11 cellular contexts compared by ENCODE assay signal in genomic region chr12:123478762-123479161, GRCh38. TPM values are rescaled to one million over a fixed set of nuclear protein-coding genes. Genes with fewer than 3 reads are reported as not detected.
A peak's percentile ranks its signal among the peaks of the same experiment; 100 is the strongest.
DNase-seq lines count a peak whose midpoint lies in the region; ATAC-seq, FAIRE-seq and TF ChIP-seq lines count a peak whose summit lies in the region.
"Had no signal": no experiment of that assay in that cellular context is flagged by ENCODE, and none has a peak within 500 bp of the region (broad histone marks: within the 10 kb centered on the region; RNA-seq: fewer than 3 reads in every experiment).

No MANE protein-coding gene starts in this region.

- H3K27me3 ChIP-seq in stomach smooth muscle (ENCODE audit: control insufficient read depth in 1 of 2, insufficient read depth in 2 of 2, low read length in 2 of 2), result no peaks in the 10 kb centered on the region
- H3K27me3 ChIP-seq in effector memory CD4-positive, alpha-beta T cell (replicated peaks; ENCODE audit: control insufficient read depth, insufficient read depth, low read length, poor library complexity, severe bottlenecking), result no peaks in the 10 kb centered on the region
- H3K27me3 ChIP-seq: neutrophil, Peyer's patch had no signal

- no peak for FAIRE-seq in kidney (lab: Jason Lieb, UNC)
- FAIRE-seq: D721Med had no signal

- H3K4me1 ChIP-seq in kidney (ENCODE audit: control insufficient read depth in 1 of 2, insufficient read depth in 1 of 2, low read depth in 1 of 2, low read length in 2 of 2) (peaks cover 16 to 18% of the 10 kb centered on the region in 2 donors), stomach smooth muscle (ENCODE audit: control insufficient read depth, insufficient read depth, low read length) (no peaks in the 10 kb centered on the region)
- peaks cover 8% of the 10 kb centered on the region for H3K4me1 ChIP-seq in effector memory CD4-positive, alpha-beta T cell (ENCODE audit: control insufficient read depth, insufficient read depth, low read length, poor library complexity, severe bottlenecking)

- no peak overlapping the region for H3K27ac Mint-ChIP-seq in activated naive CD8-positive, alpha-beta T cell treated with anti-CD3 and anti-CD28 coated beads, Interleukin-2, amount 50 U/mL, for 24 hours
- no peak overlapping the region for H3K27ac Mint-ChIP-seq in progenitor cell of endocrine pancreas

- intact Hi-C loops in kidney (cut with DNase I), result no loop called here

- peak overlapping the region; percentile 73 to 78 for H3K27ac ChIP-seq in kidney (ENCODE audit: low read depth in 2 of 2, low read length in 2 of 2)
- peak overlapping the region; percentile 37 for H3K27ac ChIP-seq in stomach smooth muscle (ENCODE audit: low read length)
- H3K27ac ChIP-seq in effector memory CD4-positive, alpha-beta T cell (ENCODE audit: insufficient read depth, low read length, poor library complexity, severe bottlenecking), result no peak overlapping the region
- H3K27ac ChIP-seq: neutrophil, Peyer's patch had no signal

- no peaks in the 10 kb centered on the region for H3K27me3 Mint-ChIP-seq in activated naive CD8-positive, alpha-beta T cell treated with anti-CD3 and anti-CD28 coated beads, Interleukin-2, amount 50 U/mL, for 24 hours
- no peaks in the 10 kb centered on the region for H3K27me3 Mint-ChIP-seq in progenitor cell of endocrine pancreas

- H3K4me3 ChIP-seq in kidney (ENCODE audit: low read length in 2 of 2) (peak overlapping the region in 1 of 2 donors; percentile 14), stomach smooth muscle (ENCODE audit: low read length in 2 of 2) (no peak overlapping the region)
- H3K4me3 ChIP-seq in effector memory CD4-positive, alpha-beta T cell (ENCODE audit: insufficient read depth, low read depth, low read length, poor library complexity, severe bottlenecking), result no peak overlapping the region
- H3K4me3 ChIP-seq: Peyer's patch had no signal

- peaks cover 0 to 4% of the 10 kb centered on the region in 2 donors for H3K36me3 ChIP-seq in kidney (ENCODE audit: control insufficient read depth in 1 of 2, insufficient read depth in 2 of 2, low read length in 2 of 2)
- H3K36me3 ChIP-seq in stomach smooth muscle (ENCODE audit: control insufficient read depth in 2 of 2, insufficient read depth in 2 of 2, low read length in 2 of 2), result peaks cover 12 to 31% of the 10 kb centered on the region in 2 donors
- H3K36me3 ChIP-seq in effector memory CD4-positive, alpha-beta T cell (ENCODE audit: control insufficient read depth, insufficient read depth, low read length), result no peaks in the 10 kb centered on the region
- H3K36me3 ChIP-seq: Peyer's patch had no signal

- no peak for TF ChIP-seq CTCF in kidney (IDR thresholded peaks at IDR 0.05; ENCODE audit: borderline replicate concordance, extremely low read depth, insufficient read depth)
- no peak for TF ChIP-seq CTCF in progenitor cell of endocrine pancreas (IDR thresholded peaks at IDR 0.05; ENCODE audit: unreplicated experiment)

- H3K4me3 Mint-ChIP-seq in activated naive CD8-positive, alpha-beta T cell treated with anti-CD3 and anti-CD28 coated beads, Interleukin-2, amount 50 U/mL, for 24 hours, result no peak overlapping the region
- H3K4me3 Mint-ChIP-seq in progenitor cell of endocrine pancreas (ENCODE audit: low read depth), result no peak overlapping the region

- peaks cover 3% of the 10 kb centered on the region for H3K36me3 Mint-ChIP-seq in activated naive CD8-positive, alpha-beta T cell treated with anti-CD3 and anti-CD28 coated beads, Interleukin-2, amount 50 U/mL, for 24 hours (ENCODE audit: low read depth)
- H3K36me3 Mint-ChIP-seq in progenitor cell of endocrine pancreas (ENCODE audit: insufficient read depth), result peaks cover 16% of the 10 kb centered on the region

- no peaks in the 10 kb centered on the region for H3K9me3 Mint-ChIP-seq in activated naive CD8-positive, alpha-beta T cell treated with anti-CD3 and anti-CD28 coated beads, Interleukin-2, amount 50 U/mL, for 24 hours
- H3K9me3 Mint-ChIP-seq in progenitor cell of endocrine pancreas (ENCODE audit: low read depth), result no peaks in the 10 kb centered on the region

- DNase-seq in HS-27A (ENCODE audit: low read depth) (peak; percentile 9), dermis blood vessel endothelial cell (peak; percentile 91), kidney (no peak), NCI-H2081 (lab: John Stamatoyannopoulos, UW) (no peak), progenitor cell of endocrine pancreas (ENCODE audit: low spot score, unreplicated experiment) (no peak)
- no peak for DNase-seq in effector memory CD4-positive, alpha-beta T cell
- DNase-seq in activated naive CD8-positive, alpha-beta T cell treated with anti-CD3 and anti-CD28 coated beads, Interleukin-2, amount 50 U/mL, for 24 hours, result no peak
- DNase-seq: Peyer's patch had no signal

- no peaks in the 10 kb centered on the region for H3K9me3 ChIP-seq in kidney (ENCODE audit: control insufficient read depth in 1 of 2, low read length in 2 of 2)
- H3K9me3 ChIP-seq in stomach smooth muscle (ENCODE audit: control insufficient read depth in 2 of 2, low read length in 2 of 2), result no peaks in the 10 kb centered on the region
- no peaks in the 10 kb centered on the region for H3K9me3 ChIP-seq in effector memory CD4-positive, alpha-beta T cell (ENCODE audit: control insufficient read depth, low read length)
- H3K9me3 ChIP-seq: neutrophil, Peyer's patch had no signal

- H3K9ac ChIP-seq in kidney (ENCODE audit: low read length in 2 of 2), result peak overlapping the region in 1 of 2 donors; percentile 29
- no peak overlapping the region for H3K9ac ChIP-seq in stomach smooth muscle (ENCODE audit: low read length in 2 of 2)

- no peak for ATAC-seq in activated naive CD8-positive, alpha-beta T cell treated with anti-CD3 and anti-CD28 coated beads, Interleukin-2, amount 50 U/mL, for 24 hours

- peaks cover 28% of the 10 kb centered on the region for H3K4me1 Mint-ChIP-seq in activated naive CD8-positive, alpha-beta T cell treated with anti-CD3 and anti-CD28 coated beads, Interleukin-2, amount 50 U/mL, for 24 hours
- H3K4me1 Mint-ChIP-seq in progenitor cell of endocrine pancreas (ENCODE audit: low read depth), result peaks cover 6% of the 10 kb centered on the region

RNA-seq across cellular contexts. Expression of gene SNRNP35, which starts 20.8 kb away (rescaled TPM):
- total RNA-seq in dermis blood vessel endothelial cell, result 11.3 and 14.0 TPM in 2 replicates
- total RNA-seq in kidney, result 23.6 TPM
- polyA plus RNA-seq in kidney (ENCODE audit: insufficient read depth, low read depth, low replicate concordance), result 51.2 TPM
- total RNA-seq in progenitor cell of endocrine pancreas, result 29.2 and 29.8 TPM in 2 replicates

RNA-seq across cellular contexts. Expression of gene RILPL2, which starts 42.3 kb away (rescaled TPM):
- total RNA-seq in dermis blood vessel endothelial cell (3.8 and 4.1 TPM in 2 replicates), kidney (8.0 TPM), progenitor cell of endocrine pancreas (2.8 TPM in 2 replicates)
- polyA plus RNA-seq in kidney (ENCODE audit: insufficient read depth, low read depth, low replicate concordance), result 11.1 TPM

RNA-seq across cellular contexts. Expression of gene RILPL1, which starts 54.8 kb away (rescaled TPM):
- total RNA-seq in dermis blood vessel endothelial cell, result 6.0 and 7.4 TPM in 2 replicates
- 14.1 TPM for total RNA-seq in kidney
- 19.0 TPM for polyA plus RNA-seq in kidney (ENCODE audit: insufficient read depth, low read depth, low replicate concordance)
- 25.4 and 26.2 TPM in 2 replicates for total RNA-seq in progenitor cell of endocrine pancreas

Comparison
In these comparisons a context has a peak if more than half of its experiments do, and no peak if none do; other contexts are left out.
1. DNase-seq: peak in HS-27A (single experiment) and dermis blood vessel endothelial cell (single experiment); none in kidney (single experiment), effector memory CD4-positive, alpha-beta T cell (0 of 3), activated naive CD8-positive, alpha-beta T cell treated with anti-CD3 and anti-CD28 coated beads, Interleukin-2, amount 50 U/mL, for 24 hours (single experiment), NCI-H2081 (0 of 2) and progenitor cell of endocrine pancreas (single experiment).